1 cellular context compared by ENCODE assay signal in the genomic region with DNA sequence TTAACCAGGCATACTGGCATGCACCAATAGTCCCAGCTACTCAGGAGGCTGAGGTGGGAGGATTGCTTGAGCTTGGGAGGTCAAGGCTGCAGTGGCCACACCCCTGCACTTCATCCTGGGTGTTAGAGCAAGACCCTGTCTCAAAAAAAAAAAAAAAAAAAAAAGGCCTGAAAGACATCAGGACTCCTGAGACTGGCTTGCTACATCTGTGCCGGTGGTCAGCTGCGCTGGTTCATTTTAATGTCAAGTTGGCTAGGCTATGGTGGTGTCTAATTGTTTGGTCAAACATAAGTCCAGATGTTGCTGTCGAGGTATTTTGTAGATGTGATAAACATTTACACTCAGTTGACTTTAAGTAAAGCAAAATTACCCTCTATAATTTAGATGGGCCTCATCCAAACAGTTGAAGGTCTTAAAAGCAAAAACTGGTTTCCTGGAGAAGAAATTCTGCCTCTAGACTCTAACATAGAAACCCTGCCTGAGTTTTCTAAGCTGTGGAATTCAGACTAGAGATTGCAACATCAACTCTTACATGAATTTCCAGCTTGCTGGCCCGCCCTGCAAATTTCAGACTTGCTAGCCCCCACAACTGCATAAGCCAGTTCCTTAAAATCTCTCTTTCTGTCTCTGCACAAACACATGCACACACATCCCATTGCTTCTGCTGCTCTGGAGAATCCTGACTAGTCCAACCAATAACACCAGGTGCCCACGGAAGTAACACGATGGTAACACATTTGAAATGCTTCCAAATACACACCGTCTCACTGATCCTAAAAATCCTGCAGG.
TF ChIP-seq lines count a peak whose summit lies in the region.

No MANE protein-coding gene starts in this region.

TF ChIP-seq in endothelial cell of umbilical vein, 7 proteins besides CTCF, POLR2A, EP300 and RAD21 (continued from another document):
- TF ChIP-seq GATA2 (IDR thresholded peaks at IDR 0.05; ENCODE audit: insufficient read depth, insufficient read length, low read depth, low read length) = no peak
